In genomic region chr1:43908858-43909257, GRCh38 we compare ENCODE assay signal across 1 cellular context.
TF ChIP-seq lines count a peak whose summit lies in the region.

No MANE protein-coding gene starts in this region.

TF ChIP-seq in WTC11, 78 proteins besides CTCF, POLR2A, EP300 and RAD21 (continued from another document):
- TF ChIP-seq, protein P1, sequence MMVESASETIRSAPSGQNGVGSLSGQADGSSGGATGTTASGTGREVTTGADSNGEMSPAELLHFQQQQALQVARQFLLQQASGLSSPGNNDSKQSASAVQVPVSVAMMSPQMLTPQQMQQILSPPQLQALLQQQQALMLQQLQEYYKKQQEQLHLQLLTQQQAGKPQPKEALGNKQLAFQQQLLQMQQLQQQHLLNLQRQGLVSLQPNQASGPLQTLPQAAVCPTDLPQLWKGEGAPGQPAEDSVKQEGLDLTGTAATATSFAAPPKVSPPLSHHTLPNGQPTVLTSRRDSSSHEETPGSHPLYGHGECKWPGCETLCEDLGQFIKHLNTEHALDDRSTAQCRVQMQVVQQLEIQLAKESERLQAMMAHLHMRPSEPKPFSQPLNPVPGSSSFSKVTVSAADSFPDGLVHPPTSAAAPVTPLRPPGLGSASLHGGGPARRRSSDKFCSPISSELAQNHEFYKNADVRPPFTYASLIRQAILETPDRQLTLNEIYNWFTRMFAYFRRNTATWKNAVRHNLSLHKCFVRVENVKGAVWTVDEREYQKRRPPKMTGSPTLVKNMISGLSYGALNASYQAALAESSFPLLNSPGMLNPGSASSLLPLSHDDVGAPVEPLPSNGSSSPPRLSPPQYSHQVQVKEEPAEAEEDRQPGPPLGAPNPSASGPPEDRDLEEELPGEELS (CRISPR knock-in tag; IDR thresholded peaks at IDR 0.05), result no peak
- no peak for TF ChIP-seq GRHL2 (CRISPR knock-in tag; IDR thresholded peaks at IDR 0.05; ENCODE audit: insufficient replicate concordance, severe bottlenecking)
- no peak for TF ChIP-seq MLX (CRISPR knock-in tag; IDR thresholded peaks at IDR 0.05)
- TF ChIP-seq IRF2 (CRISPR knock-in tag; IDR thresholded peaks at IDR 0.05; ENCODE audit: borderline replicate concordance, low read depth), result no peak
